ENCODE assay signal across 8 cellular contexts in genomic region chr3:69740103-69741021, GRCh38. TPM values are rescaled to one million over a fixed set of nuclear protein-coding genes. Genes with fewer than 3 reads are reported as not detected.
DNase-seq lines count a peak whose midpoint lies in the region; ATAC-seq, FAIRE-seq and TF ChIP-seq lines count a peak whose summit lies in the region.

No MANE protein-coding gene starts in this region.

- H3K36me3 Mint-ChIP-seq in nephron progenitor cell (ENCODE audit: low read depth) = no peaks in the 10 kb centered on the region

- H3K27ac ChIP-seq in esophagus (ENCODE audit: low read depth in 2 of 2, low read length in 1 of 2) = peak overlapping the region; percentile 47 to 79

- DNase-seq in ELF-1 (ENCODE audit: low read depth, low spot score) (peak; percentile 38), NCI-H345 treated with DMSO at 0.1 percent for 48 hours (lab: John Stamatoyannopoulos, UW; ENCODE audit: unreplicated experiment) (peak; percentile 31), nephron progenitor cell (peak; percentile 50), HTR-8/SVneo (ENCODE audit: insufficient read length, low spot score) (no peak), SIG-M5 treated with dmso at 0.1 percent for 504 hours (lab: John Stamatoyannopoulos, UW; ENCODE audit: unreplicated experiment) (no peak)
- DNase-seq in effector CD8-positive, alpha-beta T cell (lab: John Stamatoyannopoulos, UW) = no peak

- TF ChIP-seq CTCF in nephron progenitor cell (IDR thresholded peaks at IDR 0.05) = no peak

- H3K4me1 Mint-ChIP-seq in nephron progenitor cell = peaks cover 17% of the 10 kb centered on the region

- no peaks in the 10 kb centered on the region for H3K27me3 ChIP-seq in esophagus (ENCODE audit: control insufficient read depth in 1 of 2, insufficient read depth in 2 of 2, low read length in 2 of 2)

- 22 to 23% methylated on average over 26 of the region's 26 CpGs for WGBS in esophagus, 2 donors

- no peaks in the 10 kb centered on the region for H3K9me3 Mint-ChIP-seq in nephron progenitor cell

- H3K4me3 Mint-ChIP-seq in nephron progenitor cell = peak overlapping the region; percentile 90

- no peaks in the 10 kb centered on the region for H3K9me3 ChIP-seq in esophagus (ENCODE audit: control insufficient read depth in 2 of 2, insufficient read depth in 1 of 2, low read depth in 1 of 2, low read length in 1 of 2)

- no peak for ATAC-seq in HG02981 (IDR thresholded peaks at IDR 0.05; ENCODE audit: unreplicated experiment)

- H3K27me3 Mint-ChIP-seq in nephron progenitor cell (ENCODE audit: low read depth, poor library complexity) = peaks cover 86% of the 10 kb centered on the region

- peak overlapping the region; percentile 83 to 85 for H3K4me3 ChIP-seq in esophagus (ENCODE audit: low read depth in 1 of 2, low read length in 2 of 2)

- H3K36me3 ChIP-seq in esophagus (ENCODE audit: control insufficient read depth in 2 of 2, insufficient read depth in 2 of 2, low read length in 1 of 2) = no peaks in the 10 kb centered on the region

- no peaks in the 10 kb centered on the region for H3K4me1 ChIP-seq in esophagus (ENCODE audit: control insufficient read depth in 2 of 2, insufficient read depth in 2 of 2, low read length in 1 of 2)

- no peak overlapping the region for H3K27ac Mint-ChIP-seq in nephron progenitor cell

- no peak for FAIRE-seq in HTR-8/SVneo (lab: Jason Lieb, UNC)

RNA-seq across cellular contexts. Expression of gene MITF, which starts 1.1 kb away (rescaled TPM):
- 1 to 10 TPM; 2.0 to 3.3 TPM for polyA plus RNA-seq in esophagus

Comparison
In these comparisons a context has a peak if more than half of its experiments do, and no peak if none do; other contexts are left out.
1. DNase-seq: peak in ELF-1 (single experiment), NCI-H345 treated with DMSO at 0.1 percent for 48 hours (single experiment) and nephron progenitor cell (single experiment); none in HTR-8/SVneo (single experiment), effector CD8-positive, alpha-beta T cell (single experiment) and SIG-M5 treated with dmso at 0.1 percent for 504 hours (single experiment).